ENCODE assay signal across 27 cellular contexts in genomic region chr5:75185763-75186162, GRCh38. TPM values are rescaled to one million over a fixed set of nuclear protein-coding genes. Genes with fewer than 3 reads are reported as not detected.
"Had no signal": no experiment of that assay in that cellular context is flagged by ENCODE, and none has a peak within 500 bp of the region (broad histone marks: within the 10 kb centered on the region; RNA-seq: fewer than 3 reads in every experiment).

No MANE protein-coding gene starts in this region.

- H3K4me1 ChIP-seq: ascending aorta, body of pancreas had no signal

- H3K9me3 ChIP-seq: ascending aorta, body of pancreas had no signal

- H3K4me3 ChIP-seq: ascending aorta, body of pancreas had no signal

- H3K4me3 Mint-ChIP-seq: activated B cell treated with CpG ODN at 0.5 μM for 24 hours; activated CD4-positive, alpha-beta memory T cell treated with anti-CD3 and anti-CD28 coated beads, Interleukin-2, amount 10 ng/mL, durations not matched to agents 7 days and 5 days; activated CD4-positive, alpha-beta T cell treated with anti-CD3 and anti-CD28 coated beads for 36 hours; activated naive CD8-positive, alpha-beta T cell treated with anti-CD3 and anti-CD28 coated beads, Interleukin-2, amount 50 U/mL, for 24 hours; central memory CD8-positive, alpha-beta T cell had no signal

- H3K27me3 Mint-ChIP-seq: activated B cell treated with CpG ODN at 0.5 μM for 24 hours; activated CD4-positive, alpha-beta memory T cell treated with anti-CD3 and anti-CD28 coated beads, Interleukin-2, amount 10 ng/mL, durations not matched to agents 7 days and 5 days; activated CD4-positive, alpha-beta T cell treated with anti-CD3 and anti-CD28 coated beads for 36 hours; activated naive CD8-positive, alpha-beta T cell treated with anti-CD3 and anti-CD28 coated beads, Interleukin-2, amount 50 U/mL, for 24 hours; central memory CD8-positive, alpha-beta T cell had no signal

- H3K27me3 ChIP-seq: ascending aorta, body of pancreas had no signal

- H3K36me3 ChIP-seq: ascending aorta had no signal

- FAIRE-seq: RCC 7860, TTC549 had no signal

- H3K27ac Mint-ChIP-seq: activated B cell treated with CpG ODN at 0.5 μM for 24 hours; activated CD4-positive, alpha-beta memory T cell treated with anti-CD3 and anti-CD28 coated beads, Interleukin-2, amount 10 ng/mL, durations not matched to agents 7 days and 5 days; activated CD4-positive, alpha-beta T cell treated with anti-CD3 and anti-CD28 coated beads for 36 hours; activated naive CD4-positive, alpha-beta T cell treated with anti-CD3 and anti-CD28 coated beads, Interleukin-2, amount 50 U/mL, for 72 hours; activated naive CD8-positive, alpha-beta T cell treated with anti-CD3 and anti-CD28 coated beads, Interleukin-2, amount 50 U/mL, for 24 hours had no signal

- H3K27ac ChIP-seq: ascending aorta, body of pancreas had no signal

- ATAC-seq: activated CD4-positive, alpha-beta T cell treated with anti-CD3 and anti-CD28 coated beads for 36 hours; activated naive CD8-positive, alpha-beta T cell treated with anti-CD3 and anti-CD28 coated beads, Interleukin-2, amount 50 U/mL, for 24 hours; body of pancreas had no signal

- H3K4me1 Mint-ChIP-seq: activated B cell treated with CpG ODN at 0.5 μM for 24 hours; activated CD4-positive, alpha-beta memory T cell treated with anti-CD3 and anti-CD28 coated beads, Interleukin-2, amount 10 ng/mL, durations not matched to agents 7 days and 5 days had no signal

- DNase-seq: activated B cell treated with CpG ODN at 0.5 μM for 24 hours; activated CD4-positive, alpha-beta memory T cell treated with anti-CD3 and anti-CD28 coated beads, Interleukin-2, amount 10 ng/mL, durations not matched to agents 7 days and 5 days; activated CD4-positive, alpha-beta T cell treated with anti-CD3 and anti-CD28 coated beads for 36 hours; activated CD4-positive, alpha-beta T cell treated with anti-CD3 and anti-CD28 coated beads, Interleukin-2, amount 50 U/mL, for 1 hour; activated CD8-positive, alpha-beta memory T cell treated with anti-CD3 and anti-CD28 coated beads, Interleukin-2, amount 50 U/mL, for 48 hours; activated naive CD8-positive, alpha-beta T cell treated with anti-CD3 and anti-CD28 coated beads, Interleukin-2, amount 50 U/mL, for 24 hours; activated T-cell treated with anti-CD3 and anti-CD28 coated beads, Interleukin-2, amount 50 U/mL, for 1 hour; amniotic stem cell; body of pancreas; NCI-H1048; NCI-H1417 treated with DMSO at 0.1 percent for 48 hours; NCI-H1694; NCI-H2029; NCI-H2107; NCI-H2171 treated with DMSO at 0.1 percent for 48 hours; NCI-H226; NCI-H526; NK-92 treated with Interleukin-12 subunit alpha and Interleukin-12 subunit beta, amount 100 ng/mL, for 24 hours; OCI-M1; SIG-M5; T-helper 2 cell; T1000 had no signal

- H3K9me3 Mint-ChIP-seq: activated B cell treated with CpG ODN at 0.5 μM for 24 hours; activated CD4-positive, alpha-beta memory T cell treated with anti-CD3 and anti-CD28 coated beads, Interleukin-2, amount 10 ng/mL, durations not matched to agents 7 days and 5 days; central memory CD8-positive, alpha-beta T cell had no signal

RNA-seq across cellular contexts. Expression of gene ANKRD31, which starts 50.9 kb away (rescaled TPM):
- total RNA-seq: ascending aorta had no signal
